ENCODE assay signal across 13 cellular contexts in the genomic region with DNA sequence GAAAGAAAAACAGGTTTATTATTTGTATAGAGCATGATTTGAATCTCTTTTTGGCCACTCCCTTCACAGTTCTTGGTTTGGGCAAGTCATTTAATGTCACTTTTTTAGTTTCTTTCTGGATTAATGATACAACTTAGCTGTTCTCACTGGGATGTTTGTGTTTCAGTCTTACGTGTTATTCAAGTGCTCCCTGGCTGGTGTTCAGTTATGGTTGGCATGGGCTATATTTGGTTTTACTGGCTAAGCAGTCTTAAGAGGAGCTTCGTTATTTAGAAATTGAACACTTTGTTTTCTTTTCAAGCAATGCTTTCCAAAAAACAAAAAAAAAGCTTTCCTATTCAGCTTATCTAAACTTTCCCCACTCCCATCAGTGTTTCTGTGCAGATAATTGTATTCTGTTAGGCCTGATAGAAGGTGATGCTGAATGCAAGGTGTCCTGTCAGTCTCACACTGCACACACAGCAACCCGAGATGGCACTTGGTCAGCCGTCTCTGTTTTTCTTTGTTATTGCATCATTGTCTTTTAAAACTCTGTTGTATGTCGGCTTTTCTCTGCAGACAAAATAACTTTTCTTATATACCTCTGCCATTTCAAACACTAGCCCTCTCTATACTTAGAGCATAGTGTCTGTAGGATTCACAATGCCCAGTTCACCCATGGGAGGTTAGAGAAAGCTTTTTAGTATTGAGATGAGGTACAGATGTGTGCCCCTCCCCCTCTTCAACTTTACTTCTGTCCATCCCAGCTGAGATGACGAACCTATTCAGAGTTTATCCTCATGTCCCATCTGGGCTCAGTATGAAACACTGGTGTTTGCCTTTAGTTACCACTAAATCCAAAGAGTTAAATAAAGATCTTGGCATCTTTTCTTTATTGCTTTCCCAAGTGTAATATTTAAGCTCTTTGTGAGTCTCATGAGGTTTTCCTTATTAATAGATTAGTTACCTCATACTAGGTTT.
DNase-seq lines count a peak whose midpoint lies in the region; ATAC-seq and TF ChIP-seq lines count a peak whose summit lies in the region.
"Had no signal": no experiment of that assay in that cellular context is flagged by ENCODE, and none has a peak within 500 bp of the region (broad histone marks: within the 10 kb centered on the region; RNA-seq: fewer than 3 reads in every experiment).

No MANE protein-coding gene starts in this region.

- no peak overlapping the region for H3K9ac ChIP-seq in colonic mucosa (ENCODE audit: low read depth in 2 of 2, low read length in 2 of 2)

- no peaks in the 10 kb centered on the region for H3K79me2 ChIP-seq in hepatocyte

- no peak overlapping the region for H3K4me2 ChIP-seq in hepatocyte

- no peaks in the 10 kb centered on the region for H3K9me2 ChIP-seq in hepatocyte (replicated peaks; ENCODE audit: insufficient read depth)

- H3K9me3 ChIP-seq in Peyer's patch (no peaks in the 10 kb centered on the region), colonic mucosa (no peaks in the 10 kb centered on the region), hepatocyte (ENCODE audit: low read depth) (no peaks in the 10 kb centered on the region), stomach (no peaks in the 10 kb centered on the region)
- H3K9me3 ChIP-seq: neutrophil had no signal

- no peaks in the 10 kb centered on the region for H4K20me1 ChIP-seq in hepatocyte (ENCODE audit: insufficient read depth, poor library complexity, severe bottlenecking)

- WGBS in hepatocyte (ENCODE audit: low lambda C conversion rate, missing lambda C conversion rate): 76% methylated on average over 6 of the region's 6 CpGs
- WGBS in stomach, 5 donors: 55 to 71% (median 63%) methylated on average over 6 of the region's 6 CpGs

- no peak overlapping the region for H2AFZ ChIP-seq in hepatocyte

- H3K27ac ChIP-seq in Peyer's patch: peak overlapping the region in 3 of 4 donors; percentile 3 to 66 (median 26)
- H3K27ac ChIP-seq in colonic mucosa: no peak overlapping the region
- H3K27ac ChIP-seq in hepatocyte: peak overlapping the region; percentile 46
- peak overlapping the region in 4 of 5 donors; percentile 41 to 82 (median 70) for H3K27ac ChIP-seq in stomach
- H3K27ac ChIP-seq: neutrophil had no signal

- intact Hi-C loops in colonic mucosa (cut with DNase I): loop anchor here (10.0 kb wide), 1 partner anchor 345 kb away; no protein-coding TSS in a partner anchor
- intact Hi-C loops in stomach (cut with DNase I; ENCODE audit: low total_unique reads): loop anchor here (10.0 kb wide), 2 partner anchors 315 to 345 kb away; no protein-coding TSS in a partner anchor

- no peak for DNase-seq in Peyer's patch
- peak; percentile 34 for DNase-seq in colonic mucosa
- DNase-seq in hepatocyte (ENCODE audit: low spot score): no peak
- no peak for DNase-seq in stomach
- no peak for DNase-seq in superior temporal gyrus (ENCODE audit: extremely low spot score)
- DNase-seq in SKM-1 (lab: John Stamatoyannopoulos, UW; ENCODE audit: unreplicated experiment): no peak
- DNase-seq: activated CD4-positive, alpha-beta T cell treated with anti-CD3 and anti-CD28 coated beads, Interleukin-2, amount 50 U/mL, for 1 hour; activated effector memory CD4-positive, alpha-beta T cell treated with anti-CD3 and anti-CD28 coated beads, Interleukin-2, amount 50 U/mL, for 16 hours; C1 segment of cervical spinal cord; kidney glomerular epithelial cell; NCI-H1092 treated with DMSO at 0.1 percent for 48 hours had no signal

- H3K4me3 ChIP-seq in Peyer's patch (no peak overlapping the region), colonic mucosa (no peak overlapping the region), hepatocyte (no peak overlapping the region), stomach (no peak overlapping the region)

- no peak for ATAC-seq in GM18907 (IDR thresholded peaks at IDR 0.05; ENCODE audit: unreplicated experiment)

- TF ChIP-seq EP300 in stomach (IDR thresholded peaks at IDR 0.05): no peak

- TF ChIP-seq POLR2A in Peyer's patch (IDR thresholded peaks at IDR 0.05): no peak
- TF ChIP-seq POLR2A in stomach (IDR thresholded peaks at IDR 0.05): no peak

- H3K4me1 ChIP-seq in Peyer's patch (no peaks in the 10 kb centered on the region), colonic mucosa (no peaks in the 10 kb centered on the region), hepatocyte (ENCODE audit: insufficient read depth) (no peaks in the 10 kb centered on the region), stomach (peaks cover 0 to 26% (median 11%) of the 10 kb centered on the region in 4 donors)

- peaks cover 0 to 84% (median 0%) of the 10 kb centered on the region in 3 donors for H3K36me3 ChIP-seq in Peyer's patch
- no peaks in the 10 kb centered on the region for H3K36me3 ChIP-seq in colonic mucosa
- no peaks in the 10 kb centered on the region for H3K36me3 ChIP-seq in hepatocyte (replicated peaks; ENCODE audit: insufficient read depth, low read depth)
- H3K36me3 ChIP-seq in stomach: peaks cover 68 to 99% (median 95%) of the 10 kb centered on the region in 4 donors

- H3K27me3 ChIP-seq in Peyer's patch: no peaks in the 10 kb centered on the region
- H3K27me3 ChIP-seq in colonic mucosa: no peaks in the 10 kb centered on the region
- H3K27me3 ChIP-seq in hepatocyte: no peaks in the 10 kb centered on the region
- H3K27me3 ChIP-seq in stomach: no peaks in the 10 kb centered on the region
- H3K27me3 ChIP-seq: neutrophil had no signal

- TF ChIP-seq CTCF in Peyer's patch (IDR thresholded peaks at IDR 0.05) (no peak), colonic mucosa (IDR thresholded peaks at IDR 0.05) (no peak), hepatocyte (IDR thresholded peaks at IDR 0.05; ENCODE audit: poor library complexity) (no peak), stomach (IDR thresholded peaks at IDR 0.05) (no peak)
